In the genomic region with DNA sequence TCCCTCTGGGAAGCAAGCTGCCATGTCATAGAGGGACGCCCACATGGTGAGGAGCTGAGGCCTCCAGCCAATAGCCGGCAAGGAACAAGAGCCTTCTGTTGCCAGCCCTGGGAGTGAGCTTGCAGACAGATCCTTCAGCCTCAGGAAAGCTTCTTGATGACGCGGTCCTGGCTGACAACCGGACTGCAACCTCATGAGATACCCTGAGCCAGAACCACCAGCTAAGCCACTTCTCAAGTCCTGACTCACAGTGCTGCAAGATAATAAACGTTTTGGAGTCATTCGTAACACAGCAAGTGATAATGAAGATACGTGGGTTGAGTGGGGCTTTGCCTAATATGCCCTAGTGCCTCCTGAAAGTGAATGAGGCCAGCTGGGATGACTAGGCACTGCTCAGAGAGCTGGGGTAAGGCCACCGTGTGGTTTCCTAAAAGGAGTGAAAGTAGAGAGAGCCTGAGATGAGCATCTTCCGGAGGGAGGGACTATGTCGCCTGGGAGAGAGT, we compare ENCODE assay signal across 8 cellular contexts. TPM values are rescaled to one million over a fixed set of nuclear protein-coding genes. Genes with fewer than 3 reads are reported as not detected.
DNase-seq lines count a peak whose midpoint lies in the region; ATAC-seq and TF ChIP-seq lines count a peak whose summit lies in the region.

No MANE protein-coding gene starts in this region.

- no peak overlapping the region for H3K4me3 ChIP-seq in lower leg skin (ENCODE audit: low read depth, poor library complexity, severe bottlenecking)

- WGBS in lower leg skin, 2 donors, result 24 to 28% methylated on average over 11 of the region's 11 CpGs

- no peak for TF ChIP-seq CTCF in lower leg skin (IDR thresholded peaks at IDR 0.05)

- intact Hi-C loops in lower leg skin (cut with DNase I; ENCODE audit: low total_unique reads), result no loop called here

- TF ChIP-seq POLR2A in lower leg skin (IDR thresholded peaks at IDR 0.05), result no peak

- peak; percentile 66 for DNase-seq in activated CD4-positive, alpha-beta T cell treated with anti-CD3 and anti-CD28 coated beads for 48 hours
- no peak for DNase-seq in activated CD4-positive, alpha-beta T cell treated with anti-CD3 and anti-CD28 coated beads for 1 hour
- DNase-seq in NCI-H510A treated with DMSO at 0.1 percent for 48 hours (lab: John Stamatoyannopoulos, UW) (peak; percentile 98), cerebellar cortex (ENCODE audit: low spot score) (peak; percentile 98), lower leg skin (ENCODE audit: low spot score in 2 of 2) (peak; percentile 86 to 95), stromal cell of bone marrow (ENCODE audit: low read depth) (peak; percentile 100), NCI-H2107 (lab: John Stamatoyannopoulos, UW) (no peak)

- peak; percentile 98 for ATAC-seq in HG02610 (IDR thresholded peaks at IDR 0.05; ENCODE audit: unreplicated experiment)

RNA-seq across cellular contexts. Expression of gene PYROXD2, which starts 53.8 kb away (rescaled TPM):
- total RNA-seq in lower leg skin, result 1 to 10 TPM in 3 of 4 donors, under 1 TPM in 1; 0.97 to 6.7 (median 3.8) TPM

Comparison
In these comparisons a context has a peak if more than half of its experiments do, and no peak if none do; other contexts are left out.
1. DNase-seq: peak in activated CD4-positive, alpha-beta T cell treated with anti-CD3 and anti-CD28 coated beads for 48 hours (single experiment), NCI-H510A treated with DMSO at 0.1 percent for 48 hours (single experiment), cerebellar cortex (single experiment), lower leg skin (2 of 2) and stromal cell of bone marrow (single experiment); none in activated CD4-positive, alpha-beta T cell treated with anti-CD3 and anti-CD28 coated beads for 1 hour (single experiment) and NCI-H2107 (single experiment).